24 cellular contexts compared by ENCODE assay signal in genomic region chr10:18474111-18474455, GRCh38.
DNase-seq lines count a peak whose midpoint lies in the region; ATAC-seq and TF ChIP-seq lines count a peak whose summit lies in the region.
"Had no signal": no experiment of that assay in that cellular context is flagged by ENCODE, and none has a peak within 500 bp of the region (broad histone marks: within the 10 kb centered on the region; RNA-seq: fewer than 3 reads in every experiment).

No MANE protein-coding gene starts in this region.

- ATAC-seq in heart left ventricle (peak in 2 of 4 donors; percentile 7 to 11), left cardiac atrium (no peak), GM21825 (IDR thresholded peaks at IDR 0.05; ENCODE audit: unreplicated experiment) (no peak), HG03520 (IDR thresholded peaks at IDR 0.05; ENCODE audit: unreplicated experiment) (no peak), GM21367 (IDR thresholded peaks at IDR 0.05; ENCODE audit: unreplicated experiment) (no peak)
- ATAC-seq: activated CD4-positive, CD25-positive, alpha-beta regulatory T cell treated with anti-CD3 and anti-CD28 coated beads, Interleukin-2, amount 50 U/mL, for 24 hours; activated CD8-positive, alpha-beta memory T cell treated with anti-CD3 and anti-CD28 coated beads, Interleukin-2, amount 10 ng/mL, durations not matched to agents 7 days and 5 days; stimulated activated naive B cell treated with anti-CD40 and anti-IgM and Interleukin-4, amounts not matched to agents 10 μg/mL and 1 μg/mL and 100 μg/mL, for 72 hours had no signal

- H3K9me3 ChIP-seq in heart left ventricle = no peaks in the 10 kb centered on the region
- H3K9me3 ChIP-seq in ascending aorta = no peaks in the 10 kb centered on the region
- no peaks in the 10 kb centered on the region for H3K9me3 ChIP-seq in right atrium auricular region
- no peaks in the 10 kb centered on the region for H3K9me3 ChIP-seq in tibial artery
- H3K9me3 ChIP-seq: gastrocnemius medialis, MG63, suprapubic skin had no signal

- peaks cover 0 to 34% (median 14%) of the 10 kb centered on the region in 12 donors for H3K4me1 ChIP-seq in heart left ventricle
- H3K4me1 ChIP-seq in ascending aorta = peaks cover 0 to 10% of the 10 kb centered on the region in 2 donors
- H3K4me1 ChIP-seq in right atrium auricular region = peaks cover 0 to 21% of the 10 kb centered on the region in 2 donors
- H3K4me1 ChIP-seq in tibial artery = peaks cover 0 to 27% (median 7%) of the 10 kb centered on the region in 4 donors
- H3K4me1 ChIP-seq: gastrocnemius medialis, suprapubic skin had no signal

- H3K4me3 ChIP-seq in heart left ventricle = no peak overlapping the region
- no peak overlapping the region for H3K4me3 ChIP-seq in ascending aorta
- no peak overlapping the region for H3K4me3 ChIP-seq in right atrium auricular region
- H3K4me3 ChIP-seq in tibial artery = no peak overlapping the region
- H3K4me3 ChIP-seq: gastrocnemius medialis, MG63, skin epidermis, suprapubic skin had no signal

- H3K36me3 ChIP-seq in heart left ventricle (no peaks in the 10 kb centered on the region), ascending aorta (no peaks in the 10 kb centered on the region), right atrium auricular region (no peaks in the 10 kb centered on the region), tibial artery (no peaks in the 10 kb centered on the region)
- H3K36me3 ChIP-seq: gastrocnemius medialis, MG63, suprapubic skin had no signal

- no peak for TF ChIP-seq CTCF in heart left ventricle (IDR thresholded peaks at IDR 0.05)
- no peak for TF ChIP-seq CTCF in ascending aorta (IDR thresholded peaks at IDR 0.05)
- TF ChIP-seq CTCF in right atrium auricular region (IDR thresholded peaks at IDR 0.05) = no peak
- no peak for TF ChIP-seq CTCF in tibial artery (IDR thresholded peaks at IDR 0.05)

- no peak for DNase-seq in heart left ventricle
- no peak for DNase-seq in left cardiac atrium
- no peak for DNase-seq in ascending aorta (ENCODE audit: low spot score in 2 of 2)
- DNase-seq in right atrium auricular region (ENCODE audit: low spot score) = no peak
- DNase-seq in tibial artery = no peak
- DNase-seq: activated CD4-positive, alpha-beta T cell treated with anti-CD3 and anti-CD28 coated beads, Interleukin-2, amount 50 U/mL, for 4 hours; activated CD8-positive, alpha-beta memory T cell treated with anti-CD3 and anti-CD28 coated beads, Interleukin-2, amount 10 ng/mL, durations not matched to agents 7 days and 5 days; activated gamma-delta T cell treated with Interleukin-2 at 50 U/mL for 16 hours; activated naive CD8-positive, alpha-beta T cell treated with anti-CD3 and anti-CD28 coated beads, Interleukin-2, amount 10 ng/mL, durations not matched to agents 7 days and 5 days; activated T-cell treated with anti-CD3 and anti-CD28 coated beads, Interleukin-2, amount 50 U/mL, for 48 hours; CD4-positive, alpha-beta memory T cell; gastrocnemius medialis; hippocampal formation; MG63; NCI-H1105 treated with DMSO at 0.1 percent for 48 hours; SHP77; stimulated activated naive B cell treated with anti-CD40 and anti-IgM and Interleukin-4, amounts not matched to agents 10 μg/mL and 1 μg/mL and 100 μg/mL, for 72 hours had no signal

- intact Hi-C loops in heart left ventricle (cut with DNase I) = loop anchor here in 3 of 10 donors (5.0 to 10.0 kb wide), 3 partner anchors 129 to 159 kb away; no protein-coding TSS in a partner anchor
- intact Hi-C loops in left cardiac atrium (cut with DNase I) = no loop called here
- intact Hi-C loops in ascending aorta (cut with DNase I) = loop anchor here (5.0 kb wide), 3 partner anchors 62 to 178 kb away; partner anchors contain the start of gene NSUN6
- intact Hi-C loops in tibial artery (cut with DNase I; ENCODE audit: low total_unique reads) = no loop called here

- H3K27me3 ChIP-seq in heart left ventricle (no peaks in the 10 kb centered on the region), ascending aorta (no peaks in the 10 kb centered on the region), right atrium auricular region (no peaks in the 10 kb centered on the region), tibial artery (no peaks in the 10 kb centered on the region)
- H3K27me3 ChIP-seq: gastrocnemius medialis, MG63, suprapubic skin had no signal

- no peak for TF ChIP-seq POLR2A in heart left ventricle (IDR thresholded peaks at IDR 0.05)

- peak overlapping the region; percentile 54 to 92 (median 85) for H3K27ac ChIP-seq in heart left ventricle
- peak overlapping the region; percentile 68 to 78 for H3K27ac ChIP-seq in ascending aorta
- H3K27ac ChIP-seq in right atrium auricular region = peak overlapping the region; percentile 69 to 91
- H3K27ac ChIP-seq in tibial artery = peak overlapping the region; percentile 65 to 71
- H3K27ac ChIP-seq: gastrocnemius medialis, KMS-11, skin epidermis, suprapubic skin had no signal

- 62 to 78% (median 71%) methylated on average over 8 of the region's 8 CpGs for WGBS in heart left ventricle, 4 donors
